Comparison of ENCODE assay signal across 8 cellular contexts in the genomic region with DNA sequence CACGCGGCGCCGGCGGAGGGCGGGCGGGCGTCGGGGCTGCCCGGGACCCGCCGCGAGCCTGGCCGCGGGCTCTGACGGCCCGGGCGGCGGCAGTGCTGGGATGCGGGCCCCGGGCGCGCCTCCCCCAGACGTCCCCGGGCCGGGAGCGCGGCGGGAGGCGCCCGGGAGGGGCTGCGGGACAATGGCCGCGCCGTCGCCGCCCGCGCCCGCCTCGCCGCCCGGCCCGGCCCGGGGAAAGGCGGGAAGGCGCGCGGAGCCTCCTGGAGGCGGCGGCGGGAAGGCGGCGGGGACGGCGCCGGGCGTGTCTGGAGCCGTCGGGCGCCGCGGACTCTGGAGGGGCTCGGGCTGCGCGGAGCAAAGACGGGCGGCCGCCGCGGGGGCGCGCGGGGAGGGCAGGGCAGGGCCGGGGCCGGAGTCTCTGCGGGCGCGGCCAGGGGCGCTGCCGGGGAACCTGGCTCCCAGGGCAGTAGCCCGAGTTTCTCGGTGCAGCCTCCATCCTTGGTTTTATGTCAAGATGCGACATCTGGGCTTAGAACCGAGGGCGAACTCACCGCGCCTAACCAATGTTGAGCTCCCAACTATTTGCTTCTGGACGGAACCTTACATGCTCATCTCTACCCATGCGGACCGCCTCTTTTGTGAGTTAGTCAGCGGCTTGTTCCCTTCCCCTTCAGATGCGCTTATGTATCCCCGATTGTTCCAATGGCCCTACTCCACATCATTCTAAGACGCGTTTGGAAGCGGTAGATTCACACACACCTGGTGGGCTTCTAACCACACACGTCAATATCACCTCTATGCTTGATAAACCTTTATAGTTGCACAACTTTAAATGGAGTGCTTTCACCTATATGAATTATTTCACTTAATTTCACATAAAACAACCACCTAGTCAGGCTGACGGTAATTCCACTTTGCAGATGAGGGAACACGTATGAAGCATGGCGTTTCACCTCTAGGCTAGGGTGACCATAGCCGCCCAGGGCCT. TPM values are rescaled to one million over a fixed set of nuclear protein-coding genes. Genes with fewer than 3 reads are reported as not detected.
DNase-seq lines count a peak whose midpoint lies in the region; ATAC-seq and TF ChIP-seq lines count a peak whose summit lies in the region.

No MANE protein-coding gene starts in this region.

- peak overlapping the region; percentile 79 for H3K9ac ChIP-seq in skeletal muscle satellite cell (ENCODE audit: low read depth, low read length)

- peak overlapping the region; percentile 72 for H3K4me3 ChIP-seq in skeletal muscle satellite cell (ENCODE audit: low read length)

- H3K4me3 Mint-ChIP-seq in HFFc6: peak overlapping the region; percentile 89

- H3K4me2 ChIP-seq in skeletal muscle satellite cell (ENCODE audit: low read length): peak overlapping the region; percentile 99

- peaks cover 6% of the 10 kb centered on the region for H3K27me3 Mint-ChIP-seq in HFFc6 (ENCODE audit: insufficient read depth)

- no peak for TF ChIP-seq CTCF in HFFc6 (IDR thresholded peaks at IDR 0.05)

- no peaks in the 10 kb centered on the region for H3K36me3 Mint-ChIP-seq in HFFc6 (ENCODE audit: low read depth)

- ATAC-seq in GM21723 (IDR thresholded peaks at IDR 0.05; ENCODE audit: unreplicated experiment) (no peak), HG02678 (IDR thresholded peaks at IDR 0.05; ENCODE audit: unreplicated experiment) (no peak)

- H3K36me3 ChIP-seq in skeletal muscle satellite cell (ENCODE audit: insufficient read depth, low read length): no peaks in the 10 kb centered on the region

- no peaks in the 10 kb centered on the region for H3K9me3 ChIP-seq in skeletal muscle satellite cell (replicated peaks; ENCODE audit: low read length)

- H3K27me3 ChIP-seq in skeletal muscle satellite cell (ENCODE audit: control insufficient read depth, insufficient read depth, low read length): peaks cover 12% of the 10 kb centered on the region

- peaks cover 14% of the 10 kb centered on the region for H3K4me1 ChIP-seq in skeletal muscle satellite cell (ENCODE audit: control insufficient read depth, insufficient read depth, low read length)

- peak overlapping the region; percentile 81 for H3K27ac Mint-ChIP-seq in HFFc6

- no peaks in the 10 kb centered on the region for H3K9me3 Mint-ChIP-seq in HFFc6

- DNase-seq in COR-L47 (lab: John Stamatoyannopoulos, UW): peak; percentile 32
- peak; percentile 9 for DNase-seq in HFFc6
- DNase-seq in SHP77 treated with DMSO at 0.1 percent for 48 hours (lab: John Stamatoyannopoulos, UW): peak; percentile 12
- peak; percentile 53 for DNase-seq in cerebellar cortex (ENCODE audit: low spot score)
- peak; percentile 27 for DNase-seq in inferior parietal cortex (ENCODE audit: extremely low spot score)

- peaks cover 23% of the 10 kb centered on the region for H3K4me1 Mint-ChIP-seq in HFFc6 (ENCODE audit: low read depth)

RNA-seq across cellular contexts. Expression of gene ZBTB8A, which starts 0.7 kb away (rescaled TPM):
- 1 to 10 TPM; 4.4 to 6.8 (median 5.6) TPM for total RNA-seq in HFFc6 (2021; fragmentation: NEBNext Ultra II Directional; extraction: Animal tissue kit (Norgen Biotek cat#: 25700))
- 2.2 and 3.0 TPM in 2 replicates for total RNA-seq in skeletal muscle satellite cell (2012; rRNA removed)
